ENCODE assay signal across 8 cellular contexts in genomic region chr17:31008374-31009035, GRCh38. TPM values are rescaled to one million over a fixed set of nuclear protein-coding genes. Genes with fewer than 3 reads are reported as not detected.
DNase-seq lines count a peak whose midpoint lies in the region; ATAC-seq and TF ChIP-seq lines count a peak whose summit lies in the region.

No MANE protein-coding gene starts in this region.

- intact Hi-C loops in naive thymus-derived CD4-positive, alpha-beta T cell (cut with micrococcal nuclease), result loop anchor here in 1 of 2 donors (2.0 to 5.0 kb wide), 3 partner anchors 38 to 499 kb away; partner anchors contain the start of genes EVI2A and RNF135

- peak overlapping the region; percentile 61 for H3K4me3 ChIP-seq in fibroblast of pulmonary artery (replicated peaks; ENCODE audit: low read depth, low read length)
- peak overlapping the region; percentile 75 for H3K4me3 ChIP-seq in naive thymus-derived CD4-positive, alpha-beta T cell (ENCODE audit: low read length)

- DNase-seq in C1 segment of cervical spinal cord (lab: John Stamatoyannopoulos, UW) (peak in 12 of 14 donors; percentile 21 to 69 (median 52)), NOMO-1 (lab: John Stamatoyannopoulos, UW; ENCODE audit: unreplicated experiment in 2 of 2) (peak; percentile 60 to 69), fibroblast of pulmonary artery (ENCODE audit: low read depth) (peak; percentile 65)
- peak; percentile 33 for DNase-seq in activated T-helper 9 cell treated with anti-CD3 and anti-CD28 coated beads, Interleukin-2, amount 50 U/mL, for 16 hours (ENCODE audit: low read depth)
- DNase-seq in naive thymus-derived CD4-positive, alpha-beta T cell, result peak; percentile 16 to 60 (median 40)

- no peaks in the 10 kb centered on the region for H3K9me3 ChIP-seq in naive thymus-derived CD4-positive, alpha-beta T cell (ENCODE audit: control insufficient read depth in 2 of 3, low read length in 3 of 3)

- no peak for TF ChIP-seq CTCF in fibroblast of pulmonary artery (IDR thresholded peaks at IDR 0.05; ENCODE audit: low read length, missing control alignments)

- peaks cover 0 to 3% (median 0%) of the 10 kb centered on the region in 11 donors for H3K9me3 Mint-ChIP-seq in naive thymus-derived CD4-positive, alpha-beta T cell
- peaks cover 5% of the 10 kb centered on the region for H3K9me3 Mint-ChIP-seq in stimulated activated memory B cell treated with anti-CD40 and anti-IgM and Interleukin-4, amounts not matched to agents 10 μg/mL and 1 μg/mL and 100 μg/mL, for 72 hours

- peaks cover 0 to 7% (median 3%) of the 10 kb centered on the region in 5 donors for H3K36me3 Mint-ChIP-seq in naive thymus-derived CD4-positive, alpha-beta T cell
- H3K36me3 Mint-ChIP-seq in stimulated activated memory B cell treated with anti-CD40 and anti-IgM and Interleukin-4, amounts not matched to agents 10 μg/mL and 1 μg/mL and 100 μg/mL, for 72 hours, result peaks cover 18% of the 10 kb centered on the region

- POLR2A ChIA-PET in naive thymus-derived CD4-positive, alpha-beta T cell (lab: Charles Lee), result interaction anchor here (0.6 to 2.1 kb wide), 7 partner anchors 11 to 613 kb away, joined by 3 to 4 read pairs (median 3); partner anchors contain the start of genes CRLF3 and EVI2A

- H3K27me3 Mint-ChIP-seq in naive thymus-derived CD4-positive, alpha-beta T cell, result peaks cover 0 to 31% (median 0%) of the 10 kb centered on the region in 5 donors
- no peaks in the 10 kb centered on the region for H3K27me3 Mint-ChIP-seq in stimulated activated memory B cell treated with anti-CD40 and anti-IgM and Interleukin-4, amounts not matched to agents 10 μg/mL and 1 μg/mL and 100 μg/mL, for 72 hours

- H3K27ac Mint-ChIP-seq in naive thymus-derived CD4-positive, alpha-beta T cell, result peak overlapping the region; percentile 21 to 94 (median 88)
- peak overlapping the region; percentile 96 for H3K27ac Mint-ChIP-seq in stimulated activated memory B cell treated with anti-CD40 and anti-IgM and Interleukin-4, amounts not matched to agents 10 μg/mL and 1 μg/mL and 100 μg/mL, for 72 hours

- H3K4me1 Mint-ChIP-seq in naive thymus-derived CD4-positive, alpha-beta T cell, result peaks cover 8 to 23% (median 18%) of the 10 kb centered on the region in 7 donors
- H3K4me1 Mint-ChIP-seq in stimulated activated memory B cell treated with anti-CD40 and anti-IgM and Interleukin-4, amounts not matched to agents 10 μg/mL and 1 μg/mL and 100 μg/mL, for 72 hours, result peaks cover 33% of the 10 kb centered on the region

- peak overlapping the region; percentile 86 to 97 (median 92) for H3K4me3 Mint-ChIP-seq in naive thymus-derived CD4-positive, alpha-beta T cell
- H3K4me3 Mint-ChIP-seq in stimulated activated memory B cell treated with anti-CD40 and anti-IgM and Interleukin-4, amounts not matched to agents 10 μg/mL and 1 μg/mL and 100 μg/mL, for 72 hours, result peak overlapping the region; percentile 92

- H3K36me3 ChIP-seq in naive thymus-derived CD4-positive, alpha-beta T cell (ENCODE audit: control insufficient read depth in 2 of 3, insufficient read depth in 3 of 3, low read length in 3 of 3), result no peaks in the 10 kb centered on the region

- ATAC-seq in GM21528 (IDR thresholded peaks at IDR 0.05; ENCODE audit: low FRiP score, unreplicated experiment) (peak; percentile 67), HG02884 (IDR thresholded peaks at IDR 0.05; ENCODE audit: unreplicated experiment) (no peak)
- ATAC-seq in naive thymus-derived CD4-positive, alpha-beta T cell, result peak; percentile 77
- peak; percentile 89 for ATAC-seq in stimulated activated memory B cell treated with anti-CD40 and anti-IgM and Interleukin-4, amounts not matched to agents 10 μg/mL and 1 μg/mL and 100 μg/mL, for 72 hours

- CTCF ChIA-PET in naive thymus-derived CD4-positive, alpha-beta T cell (lab: Charles Lee), result interaction anchor here (0.6 to 1.1 kb wide), 2 partner anchors 201 to 532 kb away, joined by 3 to 6 read pairs; no protein-coding TSS in a partner anchor

- H3K27me3 ChIP-seq in naive thymus-derived CD4-positive, alpha-beta T cell (ENCODE audit: control insufficient read depth in 2 of 2, insufficient read depth in 2 of 2, low read length in 2 of 2), result no peaks in the 10 kb centered on the region

- H3K4me1 ChIP-seq in naive thymus-derived CD4-positive, alpha-beta T cell (ENCODE audit: control insufficient read depth in 2 of 2, insufficient read depth in 2 of 2, low read length in 2 of 2), result peaks cover 0 to 9% of the 10 kb centered on the region in 2 donors

- peak overlapping the region; percentile 61 for H3K27ac ChIP-seq in naive thymus-derived CD4-positive, alpha-beta T cell (ENCODE audit: low read depth, low read length)

RNA-seq across cellular contexts. Expression of gene RNF135, which starts 37.7 kb away (rescaled TPM):
- total RNA-seq in naive thymus-derived CD4-positive, alpha-beta T cell, result 10 to 100 TPM in 1 of 5 experiments, 1 to 10 TPM in 4; 3.4 to 18.7 (median 3.6) TPM
- 1 to 10 TPM; 2.0 to 2.2 TPM for polyA plus RNA-seq in naive thymus-derived CD4-positive, alpha-beta T cell
